21 cellular contexts compared by ENCODE assay signal in the genomic region with DNA sequence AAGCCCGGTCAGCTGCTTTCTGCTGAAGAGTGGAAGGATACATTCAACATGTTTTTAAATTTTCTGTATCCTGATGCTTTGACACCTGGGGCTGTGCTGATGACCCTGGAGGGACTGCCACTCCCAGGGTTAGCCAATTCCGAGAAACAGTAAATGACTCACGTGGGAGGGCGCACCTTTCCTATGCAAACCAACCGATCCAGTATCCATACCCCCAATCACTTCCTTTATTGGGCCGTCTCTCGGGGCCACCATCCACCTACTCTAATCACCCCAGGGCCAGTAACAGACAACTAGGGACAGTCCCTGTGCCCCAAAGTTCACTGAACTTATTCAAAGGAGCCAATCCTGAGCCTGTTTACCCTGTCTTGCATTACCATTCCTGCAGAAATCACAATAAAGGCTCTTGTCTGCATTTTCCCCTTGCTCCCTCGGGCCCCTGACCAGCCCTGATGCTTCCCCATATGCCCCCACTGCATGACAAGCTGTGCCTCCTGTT. TPM values are rescaled to one million over a fixed set of nuclear protein-coding genes. Genes with fewer than 3 reads are reported as not detected.
"Had no signal": no experiment of that assay in that cellular context is flagged by ENCODE, and none has a peak within 500 bp of the region (broad histone marks: within the 10 kb centered on the region; RNA-seq: fewer than 3 reads in every experiment).

No MANE protein-coding gene starts in this region.

- H3K27ac Mint-ChIP-seq: activated CD4-positive, alpha-beta memory T cell treated with anti-CD3 and anti-CD28 coated beads, Interleukin-2, amount 10 ng/mL, durations not matched to agents 7 days and 5 days; activated naive CD8-positive, alpha-beta T cell treated with anti-CD3 and anti-CD28 coated beads, Interleukin-2, amount 50 U/mL, for 24 hours; activated T-helper 1 cell treated with anti-CD3 and anti-CD28 coated beads, Interleukin-12 subunit alpha, Interleukin-12 subunit beta, Interleukin-2, Interleukin-4 antibody, amounts not matched to agents 30 ng/mL and 10 ng/mL and 1 ng/mL, durations not matched to agents 14 hours and 24 hours and 36 hours; T-helper 17 cell had no signal

- H3K27ac ChIP-seq: foreskin keratinocyte, hepatocyte, left lung, transverse colon, vagina had no signal

- H3K4me1 Mint-ChIP-seq: activated CD4-positive, alpha-beta memory T cell treated with anti-CD3 and anti-CD28 coated beads, Interleukin-2, amount 10 ng/mL, durations not matched to agents 7 days and 5 days; T-helper 17 cell had no signal

- H3K27me3 ChIP-seq: hepatocyte, stomach, suprapubic skin, transverse colon, vagina had no signal

- H3K4me1 ChIP-seq: foreskin keratinocyte, vagina had no signal

- H3K79me2 ChIP-seq: hepatocyte had no signal

- H3K9me3 Mint-ChIP-seq: activated CD4-positive, alpha-beta memory T cell treated with anti-CD3 and anti-CD28 coated beads, Interleukin-2, amount 10 ng/mL, durations not matched to agents 7 days and 5 days; activated naive CD8-positive, alpha-beta T cell treated with anti-CD3 and anti-CD28 coated beads, Interleukin-2, amount 50 U/mL, for 24 hours; activated T-helper 1 cell treated with anti-CD3 and anti-CD28 coated beads, Interleukin-12 subunit alpha, Interleukin-12 subunit beta, Interleukin-2, Interleukin-4 antibody, amounts not matched to agents 30 ng/mL and 10 ng/mL and 1 ng/mL, durations not matched to agents 14 hours and 24 hours and 36 hours had no signal

- H3K36me3 ChIP-seq: left lung, stomach, suprapubic skin, transverse colon, vagina had no signal

- H3K4me3 Mint-ChIP-seq: activated CD4-positive, alpha-beta memory T cell treated with anti-CD3 and anti-CD28 coated beads, Interleukin-2, amount 10 ng/mL, durations not matched to agents 7 days and 5 days; activated naive CD8-positive, alpha-beta T cell treated with anti-CD3 and anti-CD28 coated beads, Interleukin-2, amount 50 U/mL, for 24 hours; activated T-helper 1 cell treated with anti-CD3 and anti-CD28 coated beads, Interleukin-12 subunit alpha, Interleukin-12 subunit beta, Interleukin-2, Interleukin-4 antibody, amounts not matched to agents 30 ng/mL and 10 ng/mL and 1 ng/mL, durations not matched to agents 14 hours and 24 hours and 36 hours; T-helper 17 cell had no signal

- ATAC-seq: activated naive CD8-positive, alpha-beta T cell treated with anti-CD3 and anti-CD28 coated beads, Interleukin-2, amount 50 U/mL, for 24 hours had no signal

- H3K4me3 ChIP-seq: hepatocyte, left lung, vagina had no signal

- H3K9me3 ChIP-seq: left lung, stomach, suprapubic skin, transverse colon, vagina had no signal

- DNase-seq: activated CD4-positive, alpha-beta memory T cell treated with anti-CD3 and anti-CD28 coated beads, Interleukin-2, amount 10 ng/mL, durations not matched to agents 7 days and 5 days; activated CD4-positive, alpha-beta T cell treated with anti-CD3 and anti-CD28 coated beads for 4 hours; activated CD4-positive, CD25-positive, alpha-beta regulatory T cell; activated gamma-delta T cell; activated naive CD8-positive, alpha-beta T cell treated with anti-CD3 and anti-CD28 coated beads, Interleukin-2, amount 50 U/mL, for 24 hours; activated T-cell treated with anti-CD3 and anti-CD28 coated beads for 4 hours; effector CD4-positive, alpha-beta T cell; foreskin keratinocyte; kidney glomerular epithelial cell; left lung; stimulated activated CD4-positive, alpha-beta T cell treated with anti-CD3 and anti-CD28 coated beads, Interleukin-4, amount 100 ng/mL, for 4 hours; stomach; T-helper 17 cell had no signal

RNA-seq across cellular contexts. Expression of gene LGI1, which starts 6.6 kb away (rescaled TPM):
- total RNA-seq: activated CD4-positive, alpha-beta memory T cell treated with anti-CD3 and anti-CD28 coated beads, Interleukin-2, amount 10 ng/mL, durations not matched to agents 7 days and 5 days; activated T-helper 1 cell treated with anti-CD3 and anti-CD28 coated beads, Interleukin-12 subunit alpha, Interleukin-12 subunit beta, Interleukin-2, Interleukin-4 antibody, amounts not matched to agents 30 ng/mL and 10 ng/mL and 1 ng/mL, durations not matched to agents 14 hours and 24 hours and 36 hours; cardiac septum; foreskin keratinocyte; glomerular endothelial cell; left lung; lung microvascular endothelial cell; suprapubic skin; T-helper 17 cell had no signal
- polyA plus RNA-seq: foreskin keratinocyte had no signal
